27 cellular contexts compared by ENCODE assay signal in the genomic region with DNA sequence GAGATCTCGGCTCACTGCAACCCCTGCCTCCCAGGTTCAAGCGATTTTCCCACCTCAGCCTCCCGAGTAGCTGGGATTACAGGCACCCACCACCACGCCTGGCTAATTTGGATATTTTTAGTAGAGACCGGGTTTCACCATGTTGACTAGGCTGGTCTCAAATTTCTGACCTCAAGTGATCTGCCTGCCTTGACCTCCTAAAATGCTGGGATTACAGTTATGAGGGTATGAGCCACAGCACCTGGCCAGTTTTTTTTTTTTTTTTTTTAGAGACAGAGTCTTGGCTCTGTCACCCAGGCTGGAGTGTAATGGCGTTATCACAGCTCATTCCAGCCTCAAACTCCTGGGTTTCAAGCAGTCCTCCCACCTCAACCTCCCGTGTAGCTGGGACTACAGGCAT.
"Had no signal": no experiment of that assay in that cellular context is flagged by ENCODE, and none has a peak within 500 bp of the region (broad histone marks: within the 10 kb centered on the region; RNA-seq: fewer than 3 reads in every experiment).

No MANE protein-coding gene starts in this region.

- DNase-seq: activated CD4-positive, alpha-beta memory T cell treated with anti-CD3 and anti-CD28 coated beads, Interleukin-2, amount 10 ng/mL, durations not matched to agents 7 days and 5 days; activated CD4-positive, alpha-beta T cell treated with anti-CD3 and anti-CD28 coated beads for 1 hour; activated CD4-positive, alpha-beta T cell treated with anti-CD3 and anti-CD28 coated beads for 4 hours; activated CD4-positive, alpha-beta T cell treated with anti-CD3 and anti-CD28 coated beads, Interleukin-2, amount 10 ng/mL, durations not matched to agents 7 days and 5 days; activated CD4-positive, alpha-beta T cell treated with anti-CD3 and anti-CD28 coated beads, Interleukin-2, amount 50 U/mL, for 4 hours; activated CD8-positive, alpha-beta memory T cell treated with anti-CD3 and anti-CD28 coated beads, Interleukin-2, amount 50 U/mL, for 48 hours; activated effector memory CD4-positive, alpha-beta T cell treated with Interleukin-2 at 50 U/mL for 16 hours; activated gamma-delta T cell treated with Interleukin-2 at 50 U/mL for 16 hours; activated naive CD4-positive, alpha-beta T cell treated with anti-CD3 and anti-CD28 coated beads, Interleukin-2, amount 50 U/mL, for 16 hours; activated naive CD4-positive, alpha-beta T cell treated with Interleukin-2 at 50 U/mL for 16 hours; activated T-cell treated with anti-CD3 and anti-CD28 coated beads for 4 hours; activated T-cell treated with anti-CD3 and anti-CD28 coated beads, Interleukin-2, amount 50 U/mL, for 24 hours; amniotic stem cell; anterior cingulate cortex; brain microvascular endothelial cell; caudate nucleus; cerebellar nuclear complex; colonic mucosa; effector CD8-positive, alpha-beta T cell; esophagus squamous epithelium; foreskin melanocyte; heart right ventricle; T-cell; T1000 had no signal

- ATAC-seq: activated T-helper 17 cell treated with anti-CD3 and anti-CD28 coated beads, Interleukin-2, amount 50 U/mL, for 72 hours; gastroesophageal sphincter; heart right ventricle; T-cell; WTC11 had no signal
